8 cellular contexts compared by ENCODE assay signal in the genomic region with DNA sequence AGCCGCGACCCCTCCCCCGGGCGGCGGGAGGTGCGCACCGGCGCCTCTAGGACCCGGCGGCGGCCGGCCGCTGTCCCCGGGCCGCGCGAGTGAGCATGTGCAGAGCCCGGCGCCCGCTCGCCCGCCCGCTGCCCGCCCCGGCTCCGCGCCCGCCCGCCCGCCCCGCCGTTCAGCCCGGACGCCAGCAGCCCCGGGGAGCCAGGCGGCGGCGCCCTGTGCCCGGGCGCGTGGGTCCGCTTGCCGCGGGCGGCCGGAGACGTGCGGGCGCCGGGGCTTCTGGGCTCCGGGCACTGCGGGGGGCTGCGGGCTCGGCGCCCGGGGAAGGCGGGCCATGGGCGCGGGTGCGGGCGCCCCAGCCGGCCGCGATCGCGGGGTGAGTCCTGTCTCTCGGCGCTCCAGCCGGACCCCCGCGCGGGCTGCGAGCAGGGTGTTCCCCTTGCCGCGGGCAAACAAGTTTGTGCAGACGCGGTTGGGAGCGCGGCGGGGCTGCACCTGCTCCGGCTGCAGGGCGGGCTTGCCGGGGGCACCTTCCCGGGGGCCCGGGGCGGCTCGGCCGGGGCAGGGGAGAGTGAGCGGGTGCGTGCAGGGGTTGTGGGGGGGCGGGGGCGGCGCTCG. TPM values are rescaled to one million over a fixed set of nuclear protein-coding genes. Genes with fewer than 3 reads are reported as not detected.
DNase-seq lines count a peak whose midpoint lies in the region; ATAC-seq, FAIRE-seq and TF ChIP-seq lines count a peak whose summit lies in the region.

A gene (plus strand): TSS at position 100 of the 615 bp plus-strand sequence. CDS start 10,280 bp downstream, outside the sequence.

- H3K27ac ChIP-seq in osteoblast (ENCODE audit: low read depth, low read length): no peak within 1 kb of the TSS

- no peaks in the 10 kb centered on the region for H3K79me2 ChIP-seq in osteoblast (ENCODE audit: insufficient read depth, low read length)

- TF ChIP-seq CTCF in activated B cell treated with CpG ODN at 0.5 μM for 24 hours (IDR thresholded peaks at IDR 0.05): no peak
- no peak for TF ChIP-seq CTCF in glutamatergic neuron (IDR thresholded peaks at IDR 0.05; ENCODE audit: partially characterized antibody, unreplicated experiment)
- TF ChIP-seq CTCF in osteoblast (IDR thresholded peaks at IDR 0.05; ENCODE audit: extremely low read depth, low read depth, low read length): no peak

- H3K36me3 Mint-ChIP-seq in activated B cell treated with CpG ODN at 0.5 μM for 24 hours (ENCODE audit: low read depth) (no peaks in the 10 kb centered on the region), glutamatergic neuron (ENCODE audit: unreplicated experiment) (no peaks in the 10 kb centered on the region)

- H3K4me2 ChIP-seq in osteoblast (ENCODE audit: insufficient read depth, low read length): peak within 1 kb of the TSS; percentile 13

- POLR2A ChIA-PET in activated B cell treated with CpG ODN at 0.5 μM for 24 hours (lab: Charles Lee): no interaction called here

- no peak within 1 kb of the TSS for H3K4me3 ChIP-seq in osteoblast (ENCODE audit: insufficient read depth, low read length)

- H3K27me3 Mint-ChIP-seq in activated B cell treated with CpG ODN at 0.5 μM for 24 hours (peaks cover 51% of the 10 kb centered on the region), glutamatergic neuron (ENCODE audit: unreplicated experiment) (peaks cover 10% of the 10 kb centered on the region)

- H4K20me1 ChIP-seq in osteoblast (ENCODE audit: insufficient read depth, low read length): no peaks in the 10 kb centered on the region

- ATAC-seq in activated B cell treated with CpG ODN at 0.5 μM for 24 hours (ENCODE audit: low read depth): no peak
- no peak for ATAC-seq in GM18505 (IDR thresholded peaks at IDR 0.05; ENCODE audit: unreplicated experiment)
- ATAC-seq in HG03457 (IDR thresholded peaks at IDR 0.05; ENCODE audit: unreplicated experiment): no peak

- H3K36me3 ChIP-seq in osteoblast (ENCODE audit: insufficient read depth, low read length): no peaks in the 10 kb centered on the region

- no peaks in the 10 kb centered on the region for H3K9me3 ChIP-seq in osteoblast (ENCODE audit: low read depth, low read length)

- H3K4me3 Mint-ChIP-seq in activated B cell treated with CpG ODN at 0.5 μM for 24 hours: peak within 1 kb of the TSS; percentile 71
- peak within 1 kb of the TSS; percentile 87 for H3K4me3 Mint-ChIP-seq in glutamatergic neuron (ENCODE audit: unreplicated experiment)

- H2AFZ ChIP-seq in osteoblast (ENCODE audit: low read length): no peak within 1 kb of the TSS

- H3K27me3 ChIP-seq in osteoblast (ENCODE audit: insufficient read depth, low read length): peaks cover 36% of the 10 kb centered on the region

- H3K4me1 Mint-ChIP-seq in activated B cell treated with CpG ODN at 0.5 μM for 24 hours (peaks cover 14% of the 10 kb centered on the region), glutamatergic neuron (ENCODE audit: low read depth, unreplicated experiment) (peaks cover 18% of the 10 kb centered on the region)

- TF ChIP-seq POLR2A in GM18505 (IDR thresholded peaks at IDR 0.05; ENCODE audit: borderline replicate concordance, extremely low read depth, insufficient read depth, insufficient read length) (no peak), H54 (IDR thresholded peaks at IDR 0.05; ENCODE audit: low read depth, low read length) (no peak)

- H3K27ac Mint-ChIP-seq in activated B cell treated with CpG ODN at 0.5 μM for 24 hours (no peak within 1 kb of the TSS), glutamatergic neuron (ENCODE audit: unreplicated experiment) (peak within 1 kb of the TSS; percentile 41)

- no peaks in the 10 kb centered on the region for H3K4me1 ChIP-seq in osteoblast (ENCODE audit: insufficient read depth, low read length)

- intact Hi-C loops in activated B cell treated with CpG ODN at 0.5 μM for 24 hours (cut with micrococcal nuclease): no loop called here

- no peak for FAIRE-seq in H54 (lab: Jason Lieb, UNC)

- H3K9me3 Mint-ChIP-seq in activated B cell treated with CpG ODN at 0.5 μM for 24 hours: no peaks in the 10 kb centered on the region
- peaks cover 4% of the 10 kb centered on the region for H3K9me3 Mint-ChIP-seq in glutamatergic neuron (ENCODE audit: unreplicated experiment)

- DNase-seq in NCI-H2227 (lab: John Stamatoyannopoulos, UW; ENCODE audit: unreplicated experiment) (peak; percentile 35), NCI-H2227 treated with DMSO at 0.1 percent for 48 hours (lab: John Stamatoyannopoulos, UW) (no peak), activated B cell treated with CpG ODN at 0.5 μM for 24 hours (no peak), glutamatergic neuron (peak; percentile 76), osteoblast (ENCODE audit: insufficient read length, low spot score, missing footprints) (peak; percentile 85), H54 (ENCODE audit: insufficient read length, low spot score) (no peak)

- CTCF ChIA-PET in activated B cell treated with CpG ODN at 0.5 μM for 24 hours (lab: Charles Lee): no interaction called here

RNA-seq across cellular contexts. Expression of the gene that starts here (rescaled TPM):
- total RNA-seq in activated B cell treated with CpG ODN at 0.5 μM for 24 hours (not detected in 2 replicates), glutamatergic neuron (ENCODE audit: unreplicated experiment) (35.6 TPM), osteoblast (not detected in 2 replicates)

Comparison
In these comparisons a context has a peak if more than half of its experiments do, and no peak if none do; other contexts are left out.
1. RNA of the gene that starts here (total RNA-seq): 35.6 TPM in glutamatergic neuron (single experiment); not detected in activated B cell treated with CpG ODN at 0.5 μM for 24 hours and not detected in osteoblast; every median in the first group is over 10 times any median in the second.
2. DNase-seq: peak in NCI-H2227 (single experiment) and glutamatergic neuron (single experiment); none in NCI-H2227 treated with DMSO at 0.1 percent for 48 hours (single experiment), activated B cell treated with CpG ODN at 0.5 μM for 24 hours (single experiment) and H54 (single experiment).
3. Peak in DNase-seq and H3K4me2 ChIP-seq in osteoblast; RNA of the gene not detected or under 1 TPM.